In the genomic region with DNA sequence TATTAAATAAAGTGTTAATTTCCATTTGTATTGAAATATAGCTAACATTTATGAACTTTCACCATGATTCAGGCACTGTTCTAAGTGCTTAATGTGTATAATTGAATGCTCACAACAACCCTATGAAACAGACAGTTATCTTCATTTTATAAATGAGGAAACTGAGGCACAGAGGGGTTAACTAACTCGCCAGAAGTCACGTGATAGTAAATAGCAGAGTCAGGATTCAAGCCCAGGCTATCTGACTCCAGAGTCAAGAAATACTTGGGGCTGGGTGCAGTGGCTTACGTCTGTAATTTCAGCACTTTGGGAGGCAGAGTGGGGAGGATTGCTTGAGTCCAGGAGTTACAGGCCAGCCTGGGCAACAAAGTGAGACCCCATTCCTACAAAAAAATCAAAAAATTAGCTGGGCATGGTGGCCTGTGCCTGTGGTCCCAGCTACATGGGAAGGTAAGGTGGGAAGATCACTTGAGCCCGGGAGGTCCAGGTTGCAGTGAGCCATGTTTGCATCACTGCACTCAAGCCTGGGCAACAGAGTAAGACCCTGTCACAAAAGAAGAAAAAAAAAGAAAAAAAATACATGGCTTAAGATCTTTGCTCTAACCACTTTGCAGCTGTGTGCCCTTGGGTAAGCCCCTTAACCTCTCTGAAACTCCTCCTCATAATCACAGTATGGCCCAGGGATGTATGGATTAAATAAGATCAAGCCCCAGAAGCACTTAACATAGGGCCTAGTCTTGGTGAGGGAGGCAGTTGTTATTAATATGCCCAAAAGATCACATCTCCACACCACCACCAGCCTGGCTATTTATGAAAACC, we compare ENCODE assay signal across 12 cellular contexts. TPM values are rescaled to one million over a fixed set of nuclear protein-coding genes. Genes with fewer than 3 reads are reported as not detected.
DNase-seq lines count a peak whose midpoint lies in the region; ATAC-seq lines count a peak whose summit lies in the region.
"Had no signal": no experiment of that assay in that cellular context is flagged by ENCODE, and none has a peak within 500 bp of the region (broad histone marks: within the 10 kb centered on the region; RNA-seq: fewer than 3 reads in every experiment).

No MANE protein-coding gene starts in this region.

- DNase-seq in LoVo (ENCODE audit: low spot score): peak; percentile 1
- DNase-seq in adipocyte (ENCODE audit: low read depth): no peak
- DNase-seq in left colon: no peak
- DNase-seq in NOMO-1 treated with DMSO at 0.1 percent for 48 hours (lab: John Stamatoyannopoulos, UW; ENCODE audit: unreplicated experiment): no peak
- DNase-seq in NCI-H146 (lab: John Stamatoyannopoulos, UW): no peak
- DNase-seq: natural killer cell; NCI-H1105; stimulated activated CD8-positive, alpha-beta memory T cell treated with anti-CD3 and anti-CD28 coated beads, Interleukin-4, amount 100 ng/mL, for 48 hours had no signal

- H3K9me3 ChIP-seq in adipocyte (ENCODE audit: control insufficient read depth, low read length) (no peaks in the 10 kb centered on the region), subcutaneous abdominal adipose tissue (ENCODE audit: control insufficient read depth in 5 of 5, low read length in 5 of 5) (no peaks in the 10 kb centered on the region)
- H3K9me3 ChIP-seq: adrenal gland, SJCRH30 had no signal

- H3K27ac ChIP-seq in subcutaneous abdominal adipose tissue (ENCODE audit: low read depth, low read length): peak overlapping the region; percentile 41
- H3K27ac ChIP-seq: SJCRH30 had no signal

- H3K9ac ChIP-seq in adipocyte (ENCODE audit: low read length): peak overlapping the region; percentile 39
- H3K9ac ChIP-seq in subcutaneous abdominal adipose tissue (ENCODE audit: low read length in 5 of 5): no peak overlapping the region

- H3K4me3 ChIP-seq in adipocyte (ENCODE audit: low read length) (no peak overlapping the region), subcutaneous abdominal adipose tissue (ENCODE audit: low read depth in 1 of 5, low read length in 5 of 5) (no peak overlapping the region)
- H3K4me3 ChIP-seq: adrenal gland, SJCRH30 had no signal

- H3K27me3 ChIP-seq in adipocyte (replicated peaks; ENCODE audit: control insufficient read depth, insufficient read depth, low read length): no peaks in the 10 kb centered on the region
- no peaks in the 10 kb centered on the region for H3K27me3 ChIP-seq in subcutaneous abdominal adipose tissue (ENCODE audit: control insufficient read depth in 5 of 5, insufficient read depth in 4 of 5, low read length in 5 of 5)
- H3K27me3 ChIP-seq: adrenal gland, SJCRH30 had no signal

- H3K36me3 ChIP-seq in adipocyte (ENCODE audit: control insufficient read depth, insufficient read depth, low read length, severe bottlenecking): peaks cover 5% of the 10 kb centered on the region
- peaks cover 3 to 15% (median 9%) of the 10 kb centered on the region in 5 donors for H3K36me3 ChIP-seq in subcutaneous abdominal adipose tissue (ENCODE audit: control insufficient read depth in 5 of 5, insufficient read depth in 5 of 5, low read length in 5 of 5)

- peaks cover 24% of the 10 kb centered on the region for H3K4me1 ChIP-seq in adipocyte (ENCODE audit: control insufficient read depth, insufficient read depth, low read length)
- H3K4me1 ChIP-seq in subcutaneous abdominal adipose tissue (ENCODE audit: control insufficient read depth in 5 of 5, insufficient read depth in 5 of 5, low read length in 5 of 5): peaks cover 8 to 50% (median 42%) of the 10 kb centered on the region in 5 donors

- intact Hi-C loops in left colon (cut with DNase I, micrococcal nuclease): no loop called here

- ATAC-seq in left colon (peak; percentile 7), HG02610 (IDR thresholded peaks at IDR 0.05; ENCODE audit: unreplicated experiment) (no peak)
- ATAC-seq: natural killer cell had no signal

RNA-seq across cellular contexts. Expression of gene WSB1, which starts 29.0 kb away (rescaled TPM):
- 100 to 1,000 TPM in 1 of 2 donors, 10 to 100 TPM in 1; 91.9 to 121 TPM for total RNA-seq in left colon
